ENCODE assay signal across 8 cellular contexts in the genomic region with DNA sequence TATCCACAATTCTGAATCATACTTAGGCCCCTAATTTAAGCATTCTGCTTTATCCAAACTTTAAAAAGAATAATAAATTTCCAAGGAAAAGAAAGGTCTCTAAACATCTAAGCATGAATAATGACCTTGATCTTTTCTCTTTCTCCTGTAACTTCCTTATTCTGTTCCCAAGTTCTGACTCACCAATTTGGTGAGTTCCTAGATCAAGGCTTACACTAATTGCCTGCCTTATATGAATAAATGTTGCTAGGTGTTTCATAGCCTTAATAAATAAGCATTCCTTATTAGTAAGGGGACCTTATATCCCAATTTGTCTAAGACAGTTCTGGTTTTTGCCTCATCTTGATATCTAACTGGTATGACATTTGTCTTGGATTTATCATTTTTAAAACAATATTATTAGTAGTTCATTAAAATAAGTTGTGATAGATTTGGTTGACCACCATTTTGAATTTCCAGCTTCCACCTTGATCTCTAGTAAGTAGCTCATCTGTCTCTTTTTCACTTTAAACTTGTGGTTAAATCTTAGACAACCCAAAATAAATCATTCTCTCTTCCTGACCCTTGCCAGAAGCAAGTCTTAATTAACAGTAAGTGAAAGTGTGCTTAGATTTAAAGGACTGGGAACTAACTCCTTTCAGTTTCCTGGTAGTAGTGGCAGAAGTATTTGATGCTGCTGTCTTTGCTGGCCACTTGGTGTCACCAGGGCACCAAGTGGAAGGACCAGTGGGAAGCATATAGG.
A peak's percentile ranks its signal among the peaks of the same experiment; 100 is the strongest.
DNase-seq lines count a peak whose midpoint lies in the region; TF ChIP-seq lines count a peak whose summit lies in the region.

No MANE protein-coding gene starts in this region.

- no peak overlapping the region for H3K4me2 ChIP-seq in Loucy (ENCODE audit: low read depth, low read length, poor library complexity, severe bottlenecking)

- no peak overlapping the region for H2AFZ ChIP-seq in Loucy (ENCODE audit: low read length)

- in situ Hi-C loops in G401 (cut with HindIII; ENCODE audit: low sequenced_read_pairs): no loop called here

- H3K27me3 ChIP-seq in Loucy (ENCODE audit: insufficient read depth, low read length, poor library complexity, severe bottlenecking): no peaks in the 10 kb centered on the region

- no peak overlapping the region for H3K4me3 ChIP-seq in Loucy (ENCODE audit: low read length, poor library complexity, severe bottlenecking)

- no peaks in the 10 kb centered on the region for H3K27me3 Mint-ChIP-seq in nephron (ENCODE audit: low read depth)

- peak overlapping the region; percentile 2 to 37 (median 13) for H3K27ac Mint-ChIP-seq in nephron

- DNase-seq in G401 (ENCODE audit: low spot score): peak; percentile 40
- peak; percentile 63 for DNase-seq in dermis blood vessel endothelial cell
- no peak for DNase-seq in activated CD4-positive, alpha-beta T cell treated with anti-CD3 and anti-CD28 coated beads, Interleukin-2, amount 50 U/mL, for 48 hours
- no peak for DNase-seq in NCI-H1930 (lab: John Stamatoyannopoulos, UW)
- DNase-seq in stimulated activated CD4-positive, alpha-beta T cell treated with anti-CD3 and anti-CD28 coated beads, Interleukin-2, amount 100 ng/mL, for 24 hours: no peak
- no peak for DNase-seq in superior temporal gyrus (ENCODE audit: extremely low spot score)

- H3K9me3 ChIP-seq in Loucy (ENCODE audit: insufficient read depth, low read depth, low read length): no peaks in the 10 kb centered on the region

- H3K4me3 Mint-ChIP-seq in nephron: no peak overlapping the region

- peaks cover 27% of the 10 kb centered on the region for H3K4me1 Mint-ChIP-seq in nephron

- no peaks in the 10 kb centered on the region for H3K36me3 Mint-ChIP-seq in nephron (ENCODE audit: low read depth)

- TF ChIP-seq CTCF in Loucy (conservative IDR thresholded peaks at IDR 0.05; ENCODE audit: low read length) (peak; percentile 69), nephron (IDR thresholded peaks at IDR 0.05; ENCODE audit: unreplicated experiment in 3 of 3) (peak in 2 of 3 experiments; percentile 32 to 35)

- no peaks in the 10 kb centered on the region for H3F3A ChIP-seq in Loucy (ENCODE audit: low read depth)

- H3K79me2 ChIP-seq in Loucy (ENCODE audit: insufficient read depth, low read length): no peaks in the 10 kb centered on the region

- H3K4me1 ChIP-seq in Loucy (ENCODE audit: insufficient read depth, low read length, poor library complexity, severe bottlenecking): no peaks in the 10 kb centered on the region

- H4K20me1 ChIP-seq in Loucy (ENCODE audit: insufficient read depth, low read length, poor library complexity, severe bottlenecking): no peaks in the 10 kb centered on the region

- no peak overlapping the region for H3K9ac ChIP-seq in Loucy (ENCODE audit: low read depth, low read length, poor library complexity, severe bottlenecking)

- no peaks in the 10 kb centered on the region for H3K9me2 ChIP-seq in Loucy (replicated peaks; ENCODE audit: low read depth, low read length)

- H3K36me3 ChIP-seq in Loucy (ENCODE audit: insufficient read depth, low read length): no peaks in the 10 kb centered on the region

- H3K9me3 Mint-ChIP-seq in nephron: no peaks in the 10 kb centered on the region

Comparison
In these comparisons a context has a peak if more than half of its experiments do, and no peak if none do; other contexts are left out.
1. DNase-seq: peak in G401 (single experiment) and dermis blood vessel endothelial cell (single experiment); none in activated CD4-positive, alpha-beta T cell treated with anti-CD3 and anti-CD28 coated beads, Interleukin-2, amount 50 U/mL, for 48 hours (0 of 2), NCI-H1930 (0 of 2), stimulated activated CD4-positive, alpha-beta T cell treated with anti-CD3 and anti-CD28 coated beads, Interleukin-2, amount 100 ng/mL, for 24 hours (0 of 2) and superior temporal gyrus (single experiment).